In the genomic region with DNA sequence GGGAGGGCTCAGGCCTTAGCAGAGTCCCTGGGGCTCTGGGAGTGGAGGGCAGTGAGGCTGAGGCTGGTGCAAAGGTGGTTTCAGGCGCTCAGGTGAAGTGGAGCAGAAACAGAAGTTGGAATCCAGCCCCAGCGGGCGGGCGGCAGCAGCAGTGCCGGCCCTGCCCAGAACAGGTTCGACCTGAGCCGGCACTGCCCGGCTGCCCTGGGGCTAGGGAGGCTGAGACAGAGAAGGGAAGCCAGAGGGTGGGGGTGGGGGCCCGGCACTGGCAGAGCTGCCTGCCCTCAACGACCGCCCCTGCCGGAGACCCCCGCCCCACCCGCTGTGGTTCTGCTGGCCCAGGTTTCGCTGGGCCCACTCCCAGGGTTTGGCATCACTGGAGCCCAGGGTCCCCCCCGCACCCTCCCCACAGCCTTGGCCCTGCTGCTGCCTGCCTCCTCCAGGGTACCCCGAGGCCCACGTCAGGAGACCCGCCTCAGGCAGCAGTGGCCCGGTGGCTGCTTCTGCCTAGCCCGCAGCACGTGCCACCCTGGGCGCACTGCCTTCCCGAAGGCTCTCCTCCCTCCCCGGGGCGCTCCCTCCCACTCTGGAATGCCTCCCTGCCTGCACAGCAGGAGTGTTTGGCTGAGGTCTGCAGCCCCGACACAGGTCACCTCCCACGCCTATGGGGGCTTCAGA, we compare ENCODE assay signal across 14 cellular contexts. TPM values are rescaled to one million over a fixed set of nuclear protein-coding genes. Genes with fewer than 3 reads are reported as not detected.
DNase-seq lines count a peak whose midpoint lies in the region; ATAC-seq and TF ChIP-seq lines count a peak whose summit lies in the region.
"Had no signal": no experiment of that assay in that cellular context is flagged by ENCODE, and none has a peak within 500 bp of the region (broad histone marks: within the 10 kb centered on the region; RNA-seq: fewer than 3 reads in every experiment).

No MANE protein-coding gene starts in this region.

- in situ Hi-C loops in GM13977 (cut with MboI; ENCODE audit: low pct_unique_long_range_greater_than_20kb, low sequenced_read_pairs, unreplicated experiment): no loop called here

- no peak overlapping the region for H2AFZ ChIP-seq in neural progenitor cell (replicated peaks)

- H4K20me1 ChIP-seq in neural progenitor cell (ENCODE audit: low read depth): no peaks in the 10 kb centered on the region

- peaks cover 10% of the 10 kb centered on the region for H3K27me3 Mint-ChIP-seq in neural progenitor cell (ENCODE audit: insufficient read depth, low read depth)
- no peaks in the 10 kb centered on the region for H3K27me3 Mint-ChIP-seq in stimulated activated memory B cell treated with anti-CD40 and anti-IgM and Interleukin-4, amounts not matched to agents 10 μg/mL and 1 μg/mL and 100 μg/mL, for 72 hours

- peaks cover 5% of the 10 kb centered on the region for H3K27me3 ChIP-seq in neural progenitor cell

- no peaks in the 10 kb centered on the region for H3K9me3 ChIP-seq in neural progenitor cell (ENCODE audit: low read depth)

- H3K27ac ChIP-seq in 22Rv1 (peak overlapping the region; percentile 96), neural progenitor cell (no peak overlapping the region)

- DNase-seq in HPDE6-E6E7 (ENCODE audit: extremely low spot score) (peak; percentile 65), epithelial cell of esophagus (ENCODE audit: low read depth) (peak; percentile 88), neural progenitor cell (ENCODE audit: low spot score) (no peak), GM13977 (ENCODE audit: low spot score) (no peak), NOMO-1 treated with DMSO at 0.1 percent for 48 hours (lab: John Stamatoyannopoulos, UW; ENCODE audit: unreplicated experiment) (no peak), middle frontal gyrus (ENCODE audit: extremely low spot score, low spot score) (no peak)
- DNase-seq: activated T-cell treated with anti-CD3 and anti-CD28 coated beads, Interleukin-2, amount 50 U/mL, for 72 hours; NCI-H2107; stimulated activated naive CD8-positive, alpha-beta T cell treated with anti-CD3 and anti-CD28 coated beads, Interleukin-15, Interleukin-2, amounts not matched to agents 100 U/mL and 50 U/mL, for 24 hours had no signal

- ATAC-seq in stimulated activated memory B cell treated with anti-CD40 and anti-IgM and Interleukin-4, amounts not matched to agents 10 μg/mL and 1 μg/mL and 100 μg/mL, for 72 hours: no peak
- ATAC-seq: activated T-cell treated with anti-CD3 and anti-CD28 coated beads, Interleukin-2, amount 50 U/mL, for 72 hours; Right ventricle myocardium inferior; stimulated activated naive CD8-positive, alpha-beta T cell treated with anti-CD3 and anti-CD28 coated beads, Interleukin-15, Interleukin-2, amounts not matched to agents 100 U/mL and 50 U/mL, for 24 hours had no signal

- no peaks in the 10 kb centered on the region for H3K36me3 Mint-ChIP-seq in neural progenitor cell
- no peaks in the 10 kb centered on the region for H3K36me3 Mint-ChIP-seq in stimulated activated memory B cell treated with anti-CD40 and anti-IgM and Interleukin-4, amounts not matched to agents 10 μg/mL and 1 μg/mL and 100 μg/mL, for 72 hours

- H3F3A ChIP-seq in neural progenitor cell (ENCODE audit: low read depth): no peaks in the 10 kb centered on the region

- H3K9ac ChIP-seq in neural progenitor cell: no peak overlapping the region

- H3K79me2 ChIP-seq in neural progenitor cell (ENCODE audit: low read depth): no peaks in the 10 kb centered on the region

- H3K4me2 ChIP-seq in neural progenitor cell: no peak overlapping the region
- H3K4me2 ChIP-seq: smooth muscle cell had no signal

- no peaks in the 10 kb centered on the region for H3K36me3 ChIP-seq in neural progenitor cell

- H3K4me1 Mint-ChIP-seq in neural progenitor cell: peaks cover 8% of the 10 kb centered on the region
- H3K4me1 Mint-ChIP-seq in stimulated activated memory B cell treated with anti-CD40 and anti-IgM and Interleukin-4, amounts not matched to agents 10 μg/mL and 1 μg/mL and 100 μg/mL, for 72 hours: no peaks in the 10 kb centered on the region

- H3K27ac Mint-ChIP-seq in neural progenitor cell: peak overlapping the region; percentile 61
- no peak overlapping the region for H3K27ac Mint-ChIP-seq in stimulated activated memory B cell treated with anti-CD40 and anti-IgM and Interleukin-4, amounts not matched to agents 10 μg/mL and 1 μg/mL and 100 μg/mL, for 72 hours
- H3K27ac Mint-ChIP-seq: activated T-cell treated with anti-CD3 and anti-CD28 coated beads, Interleukin-2, amount 50 U/mL, for 72 hours had no signal

- TF ChIP-seq CTCF in 22Rv1 (IDR thresholded peaks at IDR 0.05) (no peak), epithelial cell of esophagus (IDR thresholded peaks at IDR 0.05; ENCODE audit: insufficient read depth, low read depth, low read length, missing control alignments) (no peak), neural progenitor cell (IDR thresholded peaks at IDR 0.05) (no peak), GM13977 (IDR thresholded peaks at IDR 0.05; ENCODE audit: extremely low read depth, insufficient read depth, missing control alignments) (no peak)

- peak overlapping the region; percentile 24 for H3K4me3 Mint-ChIP-seq in neural progenitor cell
- no peak overlapping the region for H3K4me3 Mint-ChIP-seq in stimulated activated memory B cell treated with anti-CD40 and anti-IgM and Interleukin-4, amounts not matched to agents 10 μg/mL and 1 μg/mL and 100 μg/mL, for 72 hours
- H3K4me3 Mint-ChIP-seq: activated T-cell treated with anti-CD3 and anti-CD28 coated beads, Interleukin-2, amount 50 U/mL, for 72 hours had no signal

- peaks cover 4% of the 10 kb centered on the region for H3K4me1 ChIP-seq in neural progenitor cell

- peaks cover 6% of the 10 kb centered on the region for H3K9me3 Mint-ChIP-seq in neural progenitor cell
- peaks cover 7% of the 10 kb centered on the region for H3K9me3 Mint-ChIP-seq in stimulated activated memory B cell treated with anti-CD40 and anti-IgM and Interleukin-4, amounts not matched to agents 10 μg/mL and 1 μg/mL and 100 μg/mL, for 72 hours

- H3K4me3 ChIP-seq in epithelial cell of esophagus (ENCODE audit: low read length) (no peak overlapping the region), neural progenitor cell (no peak overlapping the region)
- H3K4me3 ChIP-seq: smooth muscle cell had no signal

RNA-seq across cellular contexts. Expression of gene ASCL2, which starts 13.2 kb away (rescaled TPM):
- total RNA-seq in neural progenitor cell (ENCODE audit: low replicate concordance): 2.2 TPM in 1 of 2 replicates, not detected in the other
- total RNA-seq: HT1080, smooth muscle cell had no signal

RNA-seq across cellular contexts. Expression of gene C11orf21, which starts 44.6 kb away (rescaled TPM):
- total RNA-seq in neural progenitor cell (ENCODE audit: low replicate concordance): 0.19 TPM in 1 of 2 replicates, not detected in the other
- total RNA-seq: smooth muscle cell had no signal

RNA-seq across cellular contexts. Expression of gene TSPAN32, which starts 44.7 kb away (rescaled TPM):
- 0.19 TPM in 1 of 2 replicates, not detected in the other for total RNA-seq in neural progenitor cell (ENCODE audit: low replicate concordance)
- total RNA-seq: smooth muscle cell had no signal

Comparison
In these comparisons a context has a peak if more than half of its experiments do, and no peak if none do; other contexts are left out.
1. DNase-seq: peak in HPDE6-E6E7 (single experiment) and epithelial cell of esophagus (single experiment); none in neural progenitor cell (single experiment), GM13977 (single experiment), NOMO-1 treated with DMSO at 0.1 percent for 48 hours (single experiment) and middle frontal gyrus (single experiment).